2 cellular contexts compared by ENCODE assay signal in the genomic region with DNA sequence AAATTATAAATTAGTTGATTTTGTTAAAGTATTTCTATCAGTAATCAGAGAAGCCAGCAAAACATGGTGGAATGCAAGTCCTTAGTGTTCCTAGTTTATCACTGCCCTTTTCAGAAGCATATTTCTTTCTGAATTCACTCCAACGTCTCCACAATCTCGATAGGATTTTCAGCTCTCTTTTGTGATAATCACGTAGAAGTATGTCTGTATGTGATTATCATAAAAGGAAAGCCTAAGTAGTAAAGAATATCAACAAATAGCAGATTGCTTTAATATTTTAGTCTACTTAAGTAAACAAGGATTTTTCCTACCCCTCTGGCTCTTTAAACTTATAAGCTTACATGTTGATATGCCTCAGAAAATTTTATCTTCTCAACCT.
TF ChIP-seq lines count a peak whose summit lies in the region.

No MANE protein-coding gene starts in this region.

TF ChIP-seq in K562, 482 proteins besides CTCF, POLR2A, EP300 and RAD21 (continued from another document):
- TF ChIP-seq ZNF592 (IDR thresholded peaks at IDR 0.05): peak; percentile 23; the same call in 1 of the 2 replicates
- no peak for TF ChIP-seq HIVEP1 (CRISPR knock-in tag; IDR thresholded peaks at IDR 0.05)
TF ChIP-seq in K562: peak in this region for 2.

TF ChIP-seq in WTC11, 78 proteins besides CTCF, POLR2A, EP300 and RAD21 (continued from another document):
- TF ChIP-seq ERG (CRISPR knock-in tag; IDR thresholded peaks at IDR 0.05) (no peak), E2F1 (CRISPR knock-in tag; IDR thresholded peaks at IDR 0.05) (no peak), SMAD3 (CRISPR knock-in tag; IDR thresholded peaks at IDR 0.05; ENCODE audit: borderline replicate concordance) (no peak), ATF1 (CRISPR knock-in tag; IDR thresholded peaks at IDR 0.05) (no peak)
